ENCODE assay signal across 1 cellular context in the genomic region with DNA sequence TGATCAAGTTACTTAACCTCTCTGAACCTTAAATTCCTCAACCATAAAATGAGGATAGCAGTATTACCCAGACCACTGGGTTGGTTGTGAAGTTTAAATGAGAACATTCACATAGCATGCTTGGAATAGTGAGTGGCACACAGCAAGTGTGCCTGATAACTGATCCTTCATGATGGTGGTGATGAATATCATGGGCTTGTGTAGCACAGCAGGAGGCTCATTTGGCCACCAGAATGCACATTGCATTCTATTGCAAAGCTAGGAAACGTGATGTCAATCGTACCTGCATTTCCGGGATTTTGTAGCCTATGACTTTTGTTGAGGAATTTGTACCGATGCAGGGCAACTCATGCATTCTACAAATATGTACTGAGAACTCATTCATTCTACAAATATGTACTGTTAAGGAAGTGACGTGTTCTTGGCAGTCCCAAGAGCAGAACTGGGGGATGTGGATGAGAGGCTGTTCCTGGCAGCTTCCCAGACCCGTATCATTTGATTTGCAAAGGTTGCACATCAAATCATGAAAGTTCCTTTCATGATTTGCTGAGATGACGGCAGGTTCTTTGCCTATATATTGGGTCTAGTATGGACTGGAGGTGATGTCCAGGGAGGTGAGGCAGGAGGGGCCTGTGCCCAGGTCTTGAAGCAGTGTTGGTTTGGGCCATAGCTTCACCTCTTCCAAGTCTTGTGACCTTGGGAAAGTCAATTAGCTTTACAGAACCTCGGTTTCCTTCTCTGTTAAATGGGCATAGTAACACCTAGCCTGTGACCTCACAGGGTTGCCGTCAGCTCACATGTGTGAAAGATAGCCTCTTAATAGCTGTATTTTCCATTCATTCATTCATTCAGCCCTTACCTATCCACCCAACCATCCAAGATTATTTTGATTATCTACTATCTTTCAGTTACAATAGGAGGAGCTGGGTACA.
TF ChIP-seq lines count a peak whose summit lies in the region.

No MANE protein-coding gene starts in this region.

TF ChIP-seq in H1, 55 proteins besides CTCF, POLR2A, EP300 and RAD21 (continued from another document):
- TF ChIP-seq, protein P1, sequence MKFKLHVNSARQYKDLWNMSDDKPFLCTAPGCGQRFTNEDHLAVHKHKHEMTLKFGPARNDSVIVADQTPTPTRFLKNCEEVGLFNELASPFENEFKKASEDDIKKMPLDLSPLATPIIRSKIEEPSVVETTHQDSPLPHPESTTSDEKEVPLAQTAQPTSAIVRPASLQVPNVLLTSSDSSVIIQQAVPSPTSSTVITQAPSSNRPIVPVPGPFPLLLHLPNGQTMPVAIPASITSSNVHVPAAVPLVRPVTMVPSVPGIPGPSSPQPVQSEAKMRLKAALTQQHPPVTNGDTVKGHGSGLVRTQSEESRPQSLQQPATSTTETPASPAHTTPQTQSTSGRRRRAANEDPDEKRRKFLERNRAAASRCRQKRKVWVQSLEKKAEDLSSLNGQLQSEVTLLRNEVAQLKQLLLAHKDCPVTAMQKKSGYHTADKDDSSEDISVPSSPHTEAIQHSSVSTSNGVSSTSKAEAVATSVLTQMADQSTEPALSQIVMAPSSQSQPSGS (IDR thresholded peaks at IDR 0.05; ENCODE audit: low read length) = no peak
